In genomic region chr5:141605523-141606277, GRCh38 we compare ENCODE assay signal across 8 cellular contexts. TPM values are rescaled to one million over a fixed set of nuclear protein-coding genes. Genes with fewer than 3 reads are reported as not detected.
A peak's percentile ranks its signal among the peaks of the same experiment; 100 is the strongest.
DNase-seq lines count a peak whose midpoint lies in the region; ATAC-seq and TF ChIP-seq lines count a peak whose summit lies in the region.

No MANE protein-coding gene starts in this region.

- peak overlapping the region; percentile 2; the same call in 1 of the 2 replicates for H3K4me3 ChIP-seq in GM12864 (ENCODE audit: low read depth, low read length)

- in situ Hi-C loops in G401 (cut with HindIII; ENCODE audit: low sequenced_read_pairs), result no loop called here

- ATAC-seq in HG02610 (IDR thresholded peaks at IDR 0.05; ENCODE audit: unreplicated experiment), result peak; percentile 95

- TF ChIP-seq CTCF in GM12864 (IDR thresholded peaks at IDR 0.05; ENCODE audit: low read depth, low read length, missing control alignments), result peak; percentile 1

- peak; percentile 89 for DNase-seq in GM12864 (ENCODE audit: low read depth)
- peak; percentile 85 to 97 for DNase-seq in NOMO-1 (lab: John Stamatoyannopoulos, UW; ENCODE audit: unreplicated experiment in 2 of 2)
- DNase-seq in activated T-cell treated with anti-CD3 and anti-CD28 coated beads for 48 hours (ENCODE audit: low read depth), result peak; percentile 40
- DNase-seq in germinal center (ENCODE audit: low spot score), result peak; percentile 50
- DNase-seq in stimulated activated CD4-positive, alpha-beta T cell treated with anti-CD3 and anti-CD28 coated beads, Interleukin-4, amount 100 ng/mL, for 1 hour, result peak; percentile 45
- no peak for DNase-seq in G401 (ENCODE audit: low spot score)
- no peak for DNase-seq in NCI-H748 (lab: John Stamatoyannopoulos, UW; ENCODE audit: unreplicated experiment)

RNA-seq across cellular contexts. Expression of gene DIAPH1, which starts 13.1 kb away (rescaled TPM):
- 23.5 and 34.0 TPM in 2 replicates for total RNA-seq in G401 (2014; rRNA removed; shearing (Covaris generic))

RNA-seq across cellular contexts. Expression of gene HDAC3, which starts 30.9 kb away (rescaled TPM):
- 105 and 117 TPM in 2 replicates for total RNA-seq in G401 (2014; rRNA removed; shearing (Covaris generic))

RNA-seq across cellular contexts. Expression of gene RELL2, which starts 31.1 kb away (rescaled TPM):
- 9.9 and 21.2 TPM in 2 replicates for total RNA-seq in G401 (2014; rRNA removed; shearing (Covaris generic))

RNA-seq across cellular contexts. Expression of gene FCHSD1, which starts 45.5 kb away (rescaled TPM):
- total RNA-seq in G401 (2014; rRNA removed; shearing (Covaris generic)), result 8.8 and 17.7 TPM in 2 replicates

Comparison
In these comparisons a context has a peak if more than half of its experiments do, and no peak if none do; other contexts are left out.
1. DNase-seq: peak in GM12864 (single experiment), NOMO-1 (2 of 2), activated T-cell treated with anti-CD3 and anti-CD28 coated beads for 48 hours (single experiment), germinal center (single experiment) and stimulated activated CD4-positive, alpha-beta T cell treated with anti-CD3 and anti-CD28 coated beads, Interleukin-4, amount 100 ng/mL, for 1 hour (single experiment); none in G401 (single experiment) and NCI-H748 (single experiment).